Comparison of ENCODE assay signal across 24 cellular contexts in genomic region chr11:113849713-113850112, GRCh38. TPM values are rescaled to one million over a fixed set of nuclear protein-coding genes. Genes with fewer than 3 reads are reported as not detected.
"Had no signal": no experiment of that assay in that cellular context is flagged by ENCODE, and none has a peak within 500 bp of the region (broad histone marks: within the 10 kb centered on the region; RNA-seq: fewer than 3 reads in every experiment).

No MANE protein-coding gene starts in this region.

- H3K4me3 ChIP-seq: coronary artery, gastrocnemius medialis, left ventricle myocardium inferior, right lobe of liver, tibial nerve had no signal

- H3K27ac Mint-ChIP-seq: activated CD4-positive, alpha-beta T cell treated with anti-CD3 and anti-CD28 coated beads, Interleukin-2, amount 10 ng/mL, durations not matched to agents 7 days and 5 days; activated CD8-positive, alpha-beta T cell treated with anti-CD3 and anti-CD28 coated beads, Interleukin-2, amount 10 ng/mL, durations not matched to agents 7 days and 5 days; activated naive CD4-positive, alpha-beta T cell treated with anti-CD3 and anti-CD28 coated beads, Interleukin-2, amount 10 ng/mL, durations not matched to agents 7 days and 5 days; activated naive CD8-positive, alpha-beta T cell treated with anti-CD3 and anti-CD28 coated beads, Interleukin-2, amount 50 U/mL, for 24 hours; stimulated activated naive CD8-positive, alpha-beta T cell treated with anti-CD3 and anti-CD28 coated beads, Interleukin-15, Interleukin-2, amounts not matched to agents 100 ng/mL and 50 ng/mL, for 24 hours had no signal

- ATAC-seq: activated CD8-positive, alpha-beta T cell treated with anti-CD3 and anti-CD28 coated beads, Interleukin-2, amount 10 ng/mL, durations not matched to agents 7 days and 5 days; activated naive CD8-positive, alpha-beta T cell treated with anti-CD3 and anti-CD28 coated beads, Interleukin-2, amount 50 U/mL, for 24 hours; activated T-cell treated with anti-CD3 and anti-CD28 coated beads, Interleukin-2, amount 50 U/mL, for 4 hours; gastrocnemius medialis; naive thymus-derived CD8-positive, alpha-beta T cell; right lobe of liver had no signal

- H3K27ac ChIP-seq: coronary artery, left ventricle myocardium inferior, parathyroid adenoma, right lobe of liver, tibial nerve had no signal

- H3K9me3 ChIP-seq: gastrocnemius medialis, left ventricle myocardium inferior, right lobe of liver, tibial nerve had no signal

- H3K4me1 Mint-ChIP-seq: activated CD4-positive, alpha-beta T cell treated with anti-CD3 and anti-CD28 coated beads, Interleukin-2, amount 10 ng/mL, durations not matched to agents 7 days and 5 days; activated naive CD4-positive, alpha-beta T cell treated with anti-CD3 and anti-CD28 coated beads, Interleukin-2, amount 10 ng/mL, durations not matched to agents 7 days and 5 days; brain had no signal

- H3K4me1 ChIP-seq: parathyroid adenoma, right lobe of liver had no signal

- DNase-seq: activated CD4-positive, alpha-beta T cell treated with anti-CD3 and anti-CD28 coated beads, Interleukin-2, amount 10 ng/mL, durations not matched to agents 7 days and 5 days; activated CD8-positive, alpha-beta T cell treated with anti-CD3 and anti-CD28 coated beads, Interleukin-2, amount 10 ng/mL, durations not matched to agents 7 days and 5 days; activated naive CD4-positive, alpha-beta T cell treated with anti-CD3 and anti-CD28 coated beads, Interleukin-2, amount 10 ng/mL, durations not matched to agents 7 days and 5 days; activated naive CD8-positive, alpha-beta T cell treated with anti-CD3 and anti-CD28 coated beads, Interleukin-2, amount 50 U/mL, for 24 hours; activated T-cell treated with anti-CD3 and anti-CD28 coated beads, Interleukin-2, amount 50 U/mL, for 4 hours; anterior cingulate cortex; gastrocnemius medialis; head of caudate nucleus; kidney glomerular epithelial cell; left ventricle myocardium inferior; mesenchymal stem cell; naive thymus-derived CD8-positive, alpha-beta T cell; right lobe of liver; small intestine; stimulated activated CD4-positive, alpha-beta T cell treated with anti-CD3 and anti-CD28 coated beads, Interleukin-15, amount 100 ng/mL, for 24 hours; stimulated activated CD4-positive, alpha-beta T cell treated with anti-CD3 and anti-CD28 coated beads, Interleukin-2, amount 100 ng/mL, for 48 hours; T-helper 1 cell; T1000 had no signal

- H3K9ac ChIP-seq: parathyroid adenoma had no signal

- H3K27me3 ChIP-seq: gastrocnemius medialis, right lobe of liver, tibial nerve had no signal

- H3K4me3 Mint-ChIP-seq: activated CD4-positive, alpha-beta T cell treated with anti-CD3 and anti-CD28 coated beads, Interleukin-2, amount 10 ng/mL, durations not matched to agents 7 days and 5 days; activated CD8-positive, alpha-beta T cell treated with anti-CD3 and anti-CD28 coated beads, Interleukin-2, amount 10 ng/mL, durations not matched to agents 7 days and 5 days; activated naive CD4-positive, alpha-beta T cell treated with anti-CD3 and anti-CD28 coated beads, Interleukin-2, amount 10 ng/mL, durations not matched to agents 7 days and 5 days; activated naive CD8-positive, alpha-beta T cell treated with anti-CD3 and anti-CD28 coated beads, Interleukin-2, amount 50 U/mL, for 24 hours; activated T-cell treated with anti-CD3 and anti-CD28 coated beads, Interleukin-2, amount 50 U/mL, for 4 hours; brain; central memory CD8-positive, alpha-beta T cell; naive thymus-derived CD8-positive, alpha-beta T cell; stimulated activated naive CD8-positive, alpha-beta T cell treated with anti-CD3 and anti-CD28 coated beads, Interleukin-15, Interleukin-2, amounts not matched to agents 100 ng/mL and 50 ng/mL, for 24 hours had no signal

- H3K9me3 Mint-ChIP-seq: activated CD4-positive, alpha-beta T cell treated with anti-CD3 and anti-CD28 coated beads, Interleukin-2, amount 10 ng/mL, durations not matched to agents 7 days and 5 days; activated naive CD4-positive, alpha-beta T cell treated with anti-CD3 and anti-CD28 coated beads, Interleukin-2, amount 10 ng/mL, durations not matched to agents 7 days and 5 days; activated naive CD8-positive, alpha-beta T cell treated with anti-CD3 and anti-CD28 coated beads, Interleukin-2, amount 50 U/mL, for 24 hours; activated T-cell treated with anti-CD3 and anti-CD28 coated beads, Interleukin-2, amount 50 U/mL, for 4 hours; brain; central memory CD8-positive, alpha-beta T cell; naive thymus-derived CD8-positive, alpha-beta T cell; stimulated activated naive CD8-positive, alpha-beta T cell treated with anti-CD3 and anti-CD28 coated beads, Interleukin-15, Interleukin-2, amounts not matched to agents 100 ng/mL and 50 ng/mL, for 24 hours had no signal

- H3K27me3 Mint-ChIP-seq: activated CD4-positive, alpha-beta T cell treated with anti-CD3 and anti-CD28 coated beads, Interleukin-2, amount 10 ng/mL, durations not matched to agents 7 days and 5 days; activated naive CD4-positive, alpha-beta T cell treated with anti-CD3 and anti-CD28 coated beads, Interleukin-2, amount 10 ng/mL, durations not matched to agents 7 days and 5 days; activated naive CD8-positive, alpha-beta T cell treated with anti-CD3 and anti-CD28 coated beads, Interleukin-2, amount 50 U/mL, for 24 hours; central memory CD8-positive, alpha-beta T cell; naive thymus-derived CD8-positive, alpha-beta T cell; stimulated activated naive CD8-positive, alpha-beta T cell treated with anti-CD3 and anti-CD28 coated beads, Interleukin-15, Interleukin-2, amounts not matched to agents 100 ng/mL and 50 ng/mL, for 24 hours had no signal

RNA-seq across cellular contexts. Expression of gene HTR3B, which starts 54.9 kb away (rescaled TPM):
- total RNA-seq: activated CD4-positive, alpha-beta T cell treated with anti-CD3 and anti-CD28 coated beads, Interleukin-2, amount 10 ng/mL, durations not matched to agents 7 days and 5 days; activated CD8-positive, alpha-beta T cell treated with anti-CD3 and anti-CD28 coated beads, Interleukin-2, amount 10 ng/mL, durations not matched to agents 7 days and 5 days; activated T-cell treated with anti-CD3 and anti-CD28 coated beads, Interleukin-2, amount 50 U/mL, for 4 hours; gastrocnemius medialis; left ventricle myocardium inferior; naive thymus-derived CD8-positive, alpha-beta T cell; right lobe of liver; tibial nerve had no signal
- polyA plus RNA-seq: naive thymus-derived CD8-positive, alpha-beta T cell had no signal
